In genomic region chr9:100498592-100498991, GRCh38 we compare ENCODE assay signal across 1 cellular context.
TF ChIP-seq lines count a peak whose summit lies in the region.

No MANE protein-coding gene starts in this region.

TF ChIP-seq in K562, 482 proteins besides CTCF, POLR2A, EP300 and RAD21 (continued from another document):
- TF ChIP-seq PKNOX1 (IDR thresholded peaks at IDR 0.05) (0 out of 2 replicates have a peak, but pooled peaks have one; percentile 2), THAP12 (CRISPR knock-in tag; IDR thresholded peaks at IDR 0.05) (no peak), C11orf30 (IDR thresholded peaks at IDR 0.05; ENCODE audit: low read depth) (peak; percentile 94), BCL6 (CRISPR knock-in tag; IDR thresholded peaks at IDR 0.05) (no peak), TEAD1 (CRISPR knock-in tag; IDR thresholded peaks at IDR 0.05) (0 out of 4 replicates have a peak, but pooled peaks of 1 of the 2 experiments have one; percentile 22), STAT5B (CRISPR knock-in tag; IDR thresholded peaks at IDR 0.05) (no peak), MAFF (IDR thresholded peaks at IDR 0.05; ENCODE audit: low read length) (peak; percentile 79), JUND (IDR thresholded peaks at IDR 0.05; ENCODE audit: borderline replicate concordance, low read depth, low read length) (peak; percentile 94), JUND (tag; IDR thresholded peaks at IDR 0.05; ENCODE audit: borderline replicate concordance, low read depth, low read length) (peak; percentile 94), ATF3 (IDR thresholded peaks at IDR 0.05) (peak; percentile 96), ATF3 (CRISPR knock-in tag; conservative IDR thresholded peaks at IDR 0.05) (no peak), ATF7 (IDR thresholded peaks at IDR 0.05) (peak; percentile 50; the same call in 1 of the 2 replicates), PREB (CRISPR knock-in tag; IDR thresholded peaks at IDR 0.05) (no peak), TCFL5 (CRISPR knock-in tag; conservative IDR thresholded peaks at IDR 0.05) (no peak), ARID1B (IDR thresholded peaks at IDR 0.05) (peak; percentile 24; the same call in 1 of the 2 replicates), JUNB (CRISPR knock-in tag; conservative IDR thresholded peaks at IDR 0.05) (peak; percentile 61; the same call in 1 of the 2 replicates), MAFK (IDR thresholded peaks at IDR 0.05; ENCODE audit: low read length) (peak; percentile 81), ZNF316 (IDR thresholded peaks at IDR 0.05) (peak; percentile 97), E2F4 (CRISPR knock-in tag; IDR thresholded peaks at IDR 0.05; ENCODE audit: low read depth) (no peak), CEBPB (tag; IDR thresholded peaks at IDR 0.05) (peak; percentile 28; the same call in 1 of the 2 replicates), MAFG (tag; conservative IDR thresholded peaks at IDR 0.05) (peak; percentile 95), HCFC1 (IDR thresholded peaks at IDR 0.05; ENCODE audit: low read depth, low read length) (no peak), FOSL1 (tag; conservative IDR thresholded peaks at IDR 0.05) (peak; percentile 85), SMARCC2 (IDR thresholded peaks at IDR 0.05; ENCODE audit: low read depth) (0 out of 2 replicates have a peak, but pooled peaks have one; percentile 23), CEBPG (CRISPR knock-in tag; IDR thresholded peaks at IDR 0.05) (no peak), CEBPG (tag; conservative IDR thresholded peaks at IDR 0.05 in 1 of 2, IDR thresholded peaks at IDR 0.05 in 1 of 2) (0 out of 4 replicates have a peak, but pooled peaks have one; percentile 36 to 50), NFE2 (IDR thresholded peaks at IDR 0.05; ENCODE audit: low read depth) (peak; percentile 59), NFE2L1 (tag; IDR thresholded peaks at IDR 0.05; ENCODE audit: borderline replicate concordance, low read depth) (peak; percentile 60; the same call in 1 of the 2 replicates), L3MBTL2 (IDR thresholded peaks at IDR 0.05) (0 out of 2 replicates have a peak, but pooled peaks have one; percentile 10), JUN (IDR thresholded peaks at IDR 0.05; ENCODE audit: borderline replicate concordance, low read depth, low read length) (peak; percentile 80), JUN (CRISPR knock-in tag; IDR thresholded peaks at IDR 0.05; ENCODE audit: borderline replicate concordance) (no peak), RBM14 (IDR thresholded peaks at IDR 0.05; ENCODE audit: borderline replicate concordance, insufficient read depth, low read depth, low read length) (no peak), E2F6 (IDR thresholded peaks at IDR 0.05; ENCODE audit: borderline replicate concordance in 1 of 2, extremely low read depth in 1 of 2, insufficient read depth in 1 of 2, insufficient read length in 1 of 2, low read depth in 1 of 2, low read length in 1 of 2, poor library complexity in 1 of 2, severe bottlenecking in 1 of 2) (no peak), ATF1 (CRISPR knock-in tag; IDR thresholded peaks at IDR 0.05) (no peak), ATF1 (tag; IDR thresholded peaks at IDR 0.05) (peak; percentile 72), SNRNP70 (optimal IDR thresholded peaks at IDR 0.05; ENCODE audit: low read depth, low read length) (no peak), FOXK2 (conservative IDR thresholded peaks at IDR 0.05 in 1 of 2, IDR thresholded peaks at IDR 0.05 in 1 of 2; ENCODE audit: low read depth in 2 of 2) (peak; percentile 26 to 60; a peak in 2 of 4 replicates), FOXA3 (CRISPR knock-in tag; conservative IDR thresholded peaks at IDR 0.05 in 1 of 2, IDR thresholded peaks at IDR 0.05 in 1 of 2) (peak in 1 of 2 experiments; percentile 59; a peak in 1 of 4 replicates)
